In the genomic region with DNA sequence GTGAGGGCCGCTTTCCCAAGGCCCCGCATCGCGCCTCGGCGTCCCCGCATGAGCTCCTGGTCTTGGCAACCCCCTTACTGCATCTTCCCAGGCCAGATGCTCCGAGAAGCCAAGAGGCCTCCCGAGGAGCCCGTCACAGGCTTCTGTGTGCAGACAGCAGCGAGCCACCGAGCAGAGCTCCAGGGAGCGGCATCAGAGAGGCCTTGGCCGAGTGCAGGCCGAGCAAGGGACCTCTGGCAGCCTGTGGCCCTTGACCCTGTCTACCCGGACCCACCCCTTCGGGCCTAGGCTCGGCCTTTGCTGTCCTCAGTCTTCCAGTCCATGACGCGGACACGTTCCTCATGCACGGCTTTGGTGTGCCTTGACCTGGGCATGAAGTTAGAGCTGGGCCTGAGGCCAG, we compare ENCODE assay signal across 31 cellular contexts.
"Had no signal": no experiment of that assay in that cellular context is flagged by ENCODE, and none has a peak within 500 bp of the region (broad histone marks: within the 10 kb centered on the region; RNA-seq: fewer than 3 reads in every experiment).

No MANE protein-coding gene starts in this region.

- H3K27ac ChIP-seq: adrenal gland, body of pancreas, esophagus muscularis mucosa, foreskin keratinocyte, gastrocnemius medialis, heart left ventricle had no signal

- H3K27me3 ChIP-seq: body of pancreas, esophagus muscularis mucosa, heart left ventricle had no signal

- FAIRE-seq: colon had no signal

- H3K4me3 ChIP-seq: adrenal gland, body of pancreas, esophagus muscularis mucosa, gastrocnemius medialis, heart left ventricle had no signal

- H3K9me3 ChIP-seq: adrenal gland, body of pancreas, esophagus muscularis mucosa, gastrocnemius medialis, heart left ventricle had no signal

- DNase-seq: activated CD4-positive, alpha-beta memory T cell treated with anti-CD3 and anti-CD28 coated beads for 36 hours; activated CD4-positive, alpha-beta T cell treated with anti-CD3 and anti-CD28 coated beads for 36 hours; activated CD4-positive, alpha-beta T cell treated with anti-CD3 and anti-CD28 coated beads, Interleukin-2, amount 10 ng/mL, durations not matched to agents 24 days and 14 days; activated CD4-positive, CD25-positive, alpha-beta regulatory T cell; activated CD4-positive, CD25-positive, alpha-beta regulatory T cell treated with anti-CD3 and anti-CD28 coated beads, Interleukin-2, amount 50 U/mL, for 72 hours; activated CD8-positive, alpha-beta memory T cell treated with anti-CD3 and anti-CD28 coated beads, Interleukin-2, amount 10 ng/mL, durations not matched to agents 7 days and 5 days; activated CD8-positive, alpha-beta memory T cell treated with anti-CD3 and anti-CD28 coated beads, Interleukin-2, amount 50 U/mL, for 4 hours; activated CD8-positive, alpha-beta T cell treated with anti-CD3 and anti-CD28 coated beads, Interleukin-2, amount 10 ng/mL, durations not matched to agents 7 days and 5 days; activated effector memory CD4-positive, alpha-beta T cell treated with anti-CD3 and anti-CD28 coated beads, Interleukin-2, amount 50 U/mL, for 16 hours; activated naive CD4-positive, alpha-beta T cell treated with anti-CD3 and anti-CD28 coated beads for 36 hours; activated naive CD8-positive, alpha-beta T cell treated with anti-CD3 and anti-CD28 coated beads for 36 hours; activated naive CD8-positive, alpha-beta T cell treated with anti-CD3 and anti-CD28 coated beads, Interleukin-2, amount 50 U/mL, for 24 hours; activated T-cell treated with anti-CD3 and anti-CD28 coated beads, Interleukin-2, amount 50 U/mL, for 1 hour; activated T-cell treated with anti-CD3 and anti-CD28 coated beads, Interleukin-2, amount 50 U/mL, for 48 hours; adrenal gland; amygdala; aorta; body of pancreas; caudate nucleus; cortex of kidney; dermis blood vessel endothelial cell; effector CD4-positive, alpha-beta T cell; effector memory CD8-positive, alpha-beta T cell; erythroblast; foreskin keratinocyte; gastrocnemius medialis; glutamatergic neuron; heart left ventricle; T-helper 2 cell had no signal

- H3K36me3 ChIP-seq: adrenal gland, esophagus muscularis mucosa, gastrocnemius medialis, heart left ventricle had no signal

- ATAC-seq: activated CD4-positive, alpha-beta T cell treated with anti-CD3 and anti-CD28 coated beads for 36 hours; activated CD8-positive, alpha-beta memory T cell treated with anti-CD3 and anti-CD28 coated beads, Interleukin-2, amount 10 ng/mL, durations not matched to agents 7 days and 5 days; activated CD8-positive, alpha-beta T cell treated with anti-CD3 and anti-CD28 coated beads, Interleukin-2, amount 10 ng/mL, durations not matched to agents 7 days and 5 days; activated naive CD8-positive, alpha-beta T cell treated with anti-CD3 and anti-CD28 coated beads, Interleukin-2, amount 50 U/mL, for 24 hours; body of pancreas; effector memory CD8-positive, alpha-beta T cell; foreskin keratinocyte; gastrocnemius medialis; heart left ventricle had no signal

- H3K4me1 ChIP-seq: adrenal gland, foreskin keratinocyte, gastrocnemius medialis had no signal
